Comparison of ENCODE assay signal across 2 cellular contexts in the genomic region with DNA sequence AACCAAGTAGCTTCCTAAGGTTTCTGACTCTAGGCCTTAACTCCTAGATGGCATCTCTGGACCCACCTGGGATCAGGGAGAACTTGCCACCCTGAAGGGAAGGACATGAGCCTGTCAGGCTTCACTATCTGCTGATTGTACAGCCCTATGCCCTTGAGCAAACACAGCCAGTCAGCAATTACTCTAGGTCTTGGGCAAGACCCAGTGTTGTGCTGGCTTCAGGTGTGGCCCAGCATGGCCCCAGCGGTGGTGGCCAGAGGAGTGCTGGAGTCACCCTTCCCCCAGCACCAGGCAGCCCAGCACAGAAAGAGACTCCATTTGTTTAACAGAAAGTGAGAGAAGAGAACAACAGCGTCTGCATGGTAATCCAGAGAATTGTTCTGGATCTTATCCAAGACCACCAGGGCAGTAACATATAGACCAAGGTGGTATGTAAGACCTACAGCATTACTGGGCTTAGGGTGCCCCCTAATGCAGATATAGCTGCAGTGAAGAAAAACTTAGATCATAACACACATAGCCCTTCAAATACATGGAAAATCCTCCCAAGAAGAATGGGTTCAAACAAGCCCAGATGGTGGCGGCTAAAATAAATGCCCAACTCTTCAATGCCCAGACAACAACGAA.
TF ChIP-seq lines count a peak whose summit lies in the region.

No MANE protein-coding gene starts in this region.

TF ChIP-seq in WTC11, 78 proteins besides CTCF, POLR2A, EP300 and RAD21:
- TF ChIP-seq GTF2I (CRISPR knock-in tag; conservative IDR thresholded peaks at IDR 0.05) = no peak
- TF ChIP-seq IRF2 (CRISPR knock-in tag; IDR thresholded peaks at IDR 0.05; ENCODE audit: borderline replicate concordance, low read depth) = no peak
- TF ChIP-seq SMAD4 (CRISPR knock-in tag; IDR thresholded peaks at IDR 0.05) = no peak
- no peak for TF ChIP-seq AFF4 (CRISPR knock-in tag; IDR thresholded peaks at IDR 0.05; ENCODE audit: borderline replicate concordance)
- TF ChIP-seq, protein P1, sequence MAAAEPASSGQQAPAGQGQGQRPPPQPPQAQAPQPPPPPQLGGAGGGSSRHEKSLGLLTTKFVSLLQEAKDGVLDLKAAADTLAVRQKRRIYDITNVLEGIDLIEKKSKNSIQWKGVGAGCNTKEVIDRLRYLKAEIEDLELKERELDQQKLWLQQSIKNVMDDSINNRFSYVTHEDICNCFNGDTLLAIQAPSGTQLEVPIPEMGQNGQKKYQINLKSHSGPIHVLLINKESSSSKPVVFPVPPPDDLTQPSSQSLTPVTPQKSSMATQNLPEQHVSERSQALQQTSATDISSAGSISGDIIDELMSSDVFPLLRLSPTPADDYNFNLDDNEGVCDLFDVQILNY (CRISPR knock-in tag; IDR thresholded peaks at IDR 0.05) = no peak
- TF ChIP-seq, protein P2, sequence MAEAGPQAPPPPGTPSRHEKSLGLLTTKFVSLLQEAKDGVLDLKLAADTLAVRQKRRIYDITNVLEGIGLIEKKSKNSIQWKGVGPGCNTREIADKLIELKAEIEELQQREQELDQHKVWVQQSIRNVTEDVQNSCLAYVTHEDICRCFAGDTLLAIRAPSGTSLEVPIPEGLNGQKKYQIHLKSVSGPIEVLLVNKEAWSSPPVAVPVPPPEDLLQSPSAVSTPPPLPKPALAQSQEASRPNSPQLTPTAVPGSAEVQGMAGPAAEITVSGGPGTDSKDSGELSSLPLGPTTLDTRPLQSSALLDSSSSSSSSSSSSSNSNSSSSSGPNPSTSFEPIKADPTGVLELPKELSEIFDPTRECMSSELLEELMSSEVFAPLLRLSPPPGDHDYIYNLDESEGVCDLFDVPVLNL (CRISPR knock-in tag; IDR thresholded peaks at IDR 0.05; ENCODE audit: borderline replicate concordance, low read depth) = no peak
- TF ChIP-seq HMGXB4 (CRISPR knock-in tag; IDR thresholded peaks at IDR 0.05) = no peak
- no peak for TF ChIP-seq TEAD4 (CRISPR knock-in tag; IDR thresholded peaks at IDR 0.05)
- TF ChIP-seq, protein P3, sequence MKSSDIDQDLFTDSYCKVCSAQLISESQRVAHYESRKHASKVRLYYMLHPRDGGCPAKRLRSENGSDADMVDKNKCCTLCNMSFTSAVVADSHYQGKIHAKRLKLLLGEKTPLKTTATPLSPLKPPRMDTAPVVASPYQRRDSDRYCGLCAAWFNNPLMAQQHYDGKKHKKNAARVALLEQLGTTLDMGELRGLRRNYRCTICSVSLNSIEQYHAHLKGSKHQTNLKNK (CRISPR knock-in tag; IDR thresholded peaks at IDR 0.05) = no peak
- TF ChIP-seq RORB (CRISPR knock-in tag; IDR thresholded peaks at IDR 0.05) = no peak
- TF ChIP-seq ZNF121 (CRISPR knock-in tag; IDR thresholded peaks at IDR 0.05) = no peak
- TF ChIP-seq USF2 (CRISPR knock-in tag; IDR thresholded peaks at IDR 0.05) = no peak
- TF ChIP-seq JAZF1 (CRISPR knock-in tag; IDR thresholded peaks at IDR 0.05) = no peak
- TF ChIP-seq, protein P4, sequence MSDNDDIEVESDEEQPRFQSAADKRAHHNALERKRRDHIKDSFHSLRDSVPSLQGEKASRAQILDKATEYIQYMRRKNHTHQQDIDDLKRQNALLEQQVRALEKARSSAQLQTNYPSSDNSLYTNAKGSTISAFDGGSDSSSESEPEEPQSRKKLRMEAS (CRISPR knock-in tag; IDR thresholded peaks at IDR 0.05) = no peak

TF ChIP-seq in HepG2, 621 proteins besides CTCF, POLR2A, EP300 and RAD21:
- TF ChIP-seq RARA (CRISPR knock-in tag; IDR thresholded peaks at IDR 0.05) (no peak), MAFK (conservative IDR thresholded peaks at IDR 0.05 in 1 of 2, IDR thresholded peaks at IDR 0.05 in 1 of 2; ENCODE audit: low read length in 2 of 2) (peak; percentile 69 to 79; a peak in 3 of 4 replicates), IRX3 (CRISPR knock-in tag; IDR thresholded peaks at IDR 0.05; ENCODE audit: borderline replicate concordance, low read depth) (no peak), IRF1 (CRISPR knock-in tag; IDR thresholded peaks at IDR 0.05; ENCODE audit: low read depth) (no peak), ATRX (CRISPR knock-in tag; IDR thresholded peaks at IDR 0.05; ENCODE audit: borderline replicate concordance) (no peak), ZNF644 (CRISPR knock-in tag; IDR thresholded peaks at IDR 0.05; ENCODE audit: low read depth) (peak; percentile 42; the same call in 1 of the 2 replicates), ZNF34 (CRISPR knock-in tag; IDR thresholded peaks at IDR 0.05; ENCODE audit: borderline replicate concordance) (no peak), TARDBP (CRISPR knock-in tag; IDR thresholded peaks at IDR 0.05) (no peak), STAG1 (CRISPR knock-in tag; IDR thresholded peaks at IDR 0.05) (peak; percentile 51), CCAR2 (optimal IDR thresholded peaks at IDR 0.05; ENCODE audit: low read depth, low read length) (no peak), MTA1 (CRISPR knock-in tag; IDR thresholded peaks at IDR 0.05; ENCODE audit: borderline replicate concordance) (no peak), ELF3 (CRISPR knock-in tag; IDR thresholded peaks at IDR 0.05) (no peak), MAFF (IDR thresholded peaks at IDR 0.05; ENCODE audit: low read depth, low read length) (peak; percentile 74), SP2 (CRISPR knock-in tag; IDR thresholded peaks at IDR 0.05) (no peak)
- TF ChIP-seq, protein P5, sequence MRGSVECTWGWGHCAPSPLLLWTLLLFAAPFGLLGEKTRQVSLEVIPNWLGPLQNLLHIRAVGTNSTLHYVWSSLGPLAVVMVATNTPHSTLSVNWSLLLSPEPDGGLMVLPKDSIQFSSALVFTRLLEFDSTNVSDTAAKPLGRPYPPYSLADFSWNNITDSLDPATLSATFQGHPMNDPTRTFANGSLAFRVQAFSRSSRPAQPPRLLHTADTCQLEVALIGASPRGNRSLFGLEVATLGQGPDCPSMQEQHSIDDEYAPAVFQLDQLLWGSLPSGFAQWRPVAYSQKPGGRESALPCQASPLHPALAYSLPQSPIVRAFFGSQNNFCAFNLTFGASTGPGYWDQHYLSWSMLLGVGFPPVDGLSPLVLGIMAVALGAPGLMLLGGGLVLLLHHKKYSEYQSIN (CRISPR knock-in tag; IDR thresholded peaks at IDR 0.05; ENCODE audit: borderline replicate concordance) = no peak
- TF ChIP-seq, protein P6, sequence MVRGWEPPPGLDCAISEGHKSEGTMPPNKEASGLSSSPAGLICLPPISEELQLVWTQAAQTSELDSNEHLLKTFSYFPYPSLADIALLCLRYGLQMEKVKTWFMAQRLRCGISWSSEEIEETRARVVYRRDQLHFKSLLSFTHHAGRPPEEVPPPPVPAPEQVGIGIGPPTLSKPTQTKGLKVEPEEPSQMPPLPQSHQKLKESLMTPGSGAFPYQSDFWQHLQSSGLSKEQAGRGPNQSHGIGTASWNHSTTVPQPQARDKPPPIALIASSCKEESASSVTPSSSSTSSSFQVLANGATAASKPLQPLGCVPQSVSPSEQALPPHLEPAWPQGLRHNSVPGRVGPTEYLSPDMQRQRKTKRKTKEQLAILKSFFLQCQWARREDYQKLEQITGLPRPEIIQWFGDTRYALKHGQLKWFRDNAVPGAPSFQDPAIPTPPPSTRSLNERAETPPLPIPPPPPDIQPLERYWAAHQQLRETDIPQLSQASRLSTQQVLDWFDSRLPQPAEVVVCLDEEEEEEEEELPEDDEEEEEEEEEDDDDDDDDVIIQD (CRISPR knock-in tag; IDR thresholded peaks at IDR 0.05; ENCODE audit: low read depth) = no peak
- TF ChIP-seq, protein P7, sequence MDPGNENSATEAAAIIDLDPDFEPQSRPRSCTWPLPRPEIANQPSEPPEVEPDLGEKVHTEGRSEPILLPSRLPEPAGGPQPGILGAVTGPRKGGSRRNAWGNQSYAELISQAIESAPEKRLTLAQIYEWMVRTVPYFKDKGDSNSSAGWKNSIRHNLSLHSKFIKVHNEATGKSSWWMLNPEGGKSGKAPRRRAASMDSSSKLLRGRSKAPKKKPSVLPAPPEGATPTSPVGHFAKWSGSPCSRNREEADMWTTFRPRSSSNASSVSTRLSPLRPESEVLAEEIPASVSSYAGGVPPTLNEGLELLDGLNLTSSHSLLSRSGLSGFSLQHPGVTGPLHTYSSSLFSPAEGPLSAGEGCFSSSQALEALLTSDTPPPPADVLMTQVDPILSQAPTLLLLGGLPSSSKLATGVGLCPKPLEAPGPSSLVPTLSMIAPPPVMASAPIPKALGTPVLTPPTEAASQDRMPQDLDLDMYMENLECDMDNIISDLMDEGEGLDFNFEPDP (CRISPR knock-in tag; conservative IDR thresholded peaks at IDR 0.05) = 0 out of 2 replicates have a peak, but pooled peaks have one; percentile 68
- TF ChIP-seq, protein P8, sequence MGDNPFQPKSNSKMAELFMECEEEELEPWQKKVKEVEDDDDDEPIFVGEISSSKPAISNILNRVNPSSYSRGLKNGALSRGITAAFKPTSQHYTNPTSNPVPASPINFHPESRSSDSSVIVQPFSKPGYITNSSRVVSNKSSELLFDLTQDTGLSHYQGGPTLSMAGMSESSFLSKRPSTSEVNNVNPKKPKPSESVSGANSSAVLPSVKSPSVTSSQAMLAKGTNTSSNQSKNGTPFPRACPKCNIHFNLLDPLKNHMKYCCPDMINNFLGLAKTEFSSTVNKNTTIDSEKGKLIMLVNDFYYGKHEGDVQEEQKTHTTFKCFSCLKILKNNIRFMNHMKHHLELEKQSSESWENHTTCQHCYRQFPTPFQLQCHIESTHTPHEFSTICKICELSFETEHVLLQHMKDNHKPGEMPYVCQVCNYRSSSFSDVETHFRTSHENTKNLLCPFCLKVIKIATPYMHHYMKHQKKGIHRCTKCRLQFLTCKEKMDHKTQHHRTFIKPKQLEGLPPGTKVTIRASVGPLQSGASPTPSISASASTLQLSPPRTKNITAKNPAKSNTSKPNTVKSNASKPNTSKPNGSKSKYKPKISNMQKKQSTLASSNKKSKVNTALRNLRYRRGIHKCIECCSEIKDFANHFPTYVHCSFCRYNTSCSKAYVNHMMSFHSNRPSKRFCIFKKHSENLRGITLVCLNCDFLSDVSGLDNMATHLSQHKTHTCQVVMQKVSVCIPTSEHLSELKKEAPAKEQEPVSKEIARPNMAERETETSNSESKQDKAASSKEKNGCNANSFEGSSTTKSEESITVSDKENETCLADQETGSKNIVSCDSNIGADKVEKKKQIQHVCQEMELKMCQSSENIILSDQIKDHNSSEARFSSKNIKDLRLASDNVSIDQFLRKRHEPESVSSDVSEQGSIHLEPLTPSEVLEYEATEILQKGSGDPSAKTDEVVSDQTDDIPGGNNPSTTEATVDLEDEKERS (CRISPR knock-in tag; IDR thresholded peaks at IDR 0.05) = no peak
